Comparison of ENCODE assay signal across 24 cellular contexts in the genomic region with DNA sequence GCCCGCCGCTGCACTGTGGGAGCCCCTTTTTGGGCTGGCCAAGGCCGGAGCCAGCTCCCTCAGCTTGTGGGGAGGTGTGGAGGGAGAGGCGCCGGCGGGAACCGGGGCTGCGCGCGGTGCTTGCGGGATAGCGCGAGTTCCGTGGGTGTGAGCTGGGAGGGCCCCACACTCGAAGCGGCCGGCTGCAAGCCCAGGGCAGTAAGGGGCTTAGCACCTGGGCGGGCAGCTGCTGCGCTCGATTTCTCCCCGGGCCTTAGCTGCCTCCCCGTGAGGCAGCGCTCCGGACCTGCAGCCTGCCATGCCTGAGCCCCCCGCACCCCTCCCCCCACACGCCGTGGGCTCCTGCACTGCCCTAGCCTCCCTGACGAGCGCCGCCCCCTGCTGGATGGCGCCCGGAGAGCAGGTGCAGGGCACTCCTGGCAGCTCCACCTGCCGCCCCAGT.
A peak's percentile ranks its signal among the peaks of the same experiment; 100 is the strongest.
DNase-seq lines count a peak whose midpoint lies in the region; ATAC-seq and TF ChIP-seq lines count a peak whose summit lies in the region.
"Had no signal": no experiment of that assay in that cellular context is flagged by ENCODE, and none has a peak within 500 bp of the region (broad histone marks: within the 10 kb centered on the region; RNA-seq: fewer than 3 reads in every experiment).

No MANE protein-coding gene starts in this region.

- intact Hi-C loops in activated CD4-positive, alpha-beta T cell treated with anti-CD3 and anti-CD28 coated beads for 36 hours (cut with DNase I, micrococcal nuclease), result no loop called here

- no peaks in the 10 kb centered on the region for H3K4me1 Mint-ChIP-seq in activated CD4-positive, alpha-beta T cell treated with anti-CD3 and anti-CD28 coated beads for 36 hours
- H3K4me1 Mint-ChIP-seq in WTC11 (no peaks in the 10 kb centered on the region), type B pancreatic cell (ENCODE audit: unreplicated experiment) (no peaks in the 10 kb centered on the region)
- H3K4me1 Mint-ChIP-seq: activated naive CD8-positive, alpha-beta T cell treated with anti-CD3 and anti-CD28 coated beads, Interleukin-2, amount 50 U/mL, for 24 hours; CD4-positive, CD25-positive, alpha-beta regulatory T cell; natural killer cell had no signal

- no peaks in the 10 kb centered on the region for H3K27me3 Mint-ChIP-seq in activated CD4-positive, alpha-beta T cell treated with anti-CD3 and anti-CD28 coated beads for 36 hours
- H3K27me3 Mint-ChIP-seq in WTC11 (ENCODE audit: low read depth) (no peaks in the 10 kb centered on the region), type B pancreatic cell (no peaks in the 10 kb centered on the region)
- H3K27me3 Mint-ChIP-seq: activated naive CD8-positive, alpha-beta T cell treated with anti-CD3 and anti-CD28 coated beads, Interleukin-2, amount 50 U/mL, for 24 hours; CD4-positive, CD25-positive, alpha-beta regulatory T cell had no signal

- peaks cover 8% of the 10 kb centered on the region for H3K9me3 Mint-ChIP-seq in activated CD4-positive, alpha-beta T cell treated with anti-CD3 and anti-CD28 coated beads for 36 hours (ENCODE audit: low read depth)
- H3K9me3 Mint-ChIP-seq in WTC11 (peaks cover 18% of the 10 kb centered on the region), type B pancreatic cell (peaks cover 3% of the 10 kb centered on the region)

- no peak overlapping the region for H3K4me3 Mint-ChIP-seq in activated CD4-positive, alpha-beta T cell treated with anti-CD3 and anti-CD28 coated beads for 36 hours
- no peak overlapping the region for H3K4me3 Mint-ChIP-seq in WTC11
- no peak overlapping the region for H3K4me3 Mint-ChIP-seq in type B pancreatic cell
- H3K4me3 Mint-ChIP-seq: activated naive CD8-positive, alpha-beta T cell treated with anti-CD3 and anti-CD28 coated beads, Interleukin-2, amount 50 U/mL, for 24 hours; CD4-positive, CD25-positive, alpha-beta regulatory T cell; natural killer cell; T-helper 2 cell treated with Interferon-gamma antibody and Interleukin-4, amounts not matched to agents 5 μg/mL and 100 μg/mL, for 36 hours had no signal

- no peak overlapping the region for H3K27ac Mint-ChIP-seq in activated CD4-positive, alpha-beta T cell treated with anti-CD3 and anti-CD28 coated beads for 36 hours
- H3K27ac Mint-ChIP-seq in WTC11 (no peak overlapping the region), type B pancreatic cell (no peak overlapping the region)
- H3K27ac Mint-ChIP-seq: activated naive CD8-positive, alpha-beta T cell treated with anti-CD3 and anti-CD28 coated beads, Interleukin-2, amount 50 U/mL, for 24 hours; CD4-positive, CD25-positive, alpha-beta regulatory T cell; natural killer cell; T-helper 2 cell treated with Interferon-gamma antibody and Interleukin-4, amounts not matched to agents 5 μg/mL and 100 μg/mL, for 36 hours had no signal

- POLR2A ChIA-PET in activated CD4-positive, alpha-beta T cell treated with anti-CD3 and anti-CD28 coated beads for 36 hours (lab: Charles Lee), result interaction anchor here (0.6 kb wide), 1 partner anchor 808 kb away, joined by 6 read pairs; no protein-coding TSS in a partner anchor
- POLR2A ChIA-PET in WTC11 (lab: Charles Lee), result no interaction called here

- TF ChIP-seq CTCF in WTC11 (IDR thresholded peaks at IDR 0.05) (peak; percentile 52; the same call in 1 of the 2 replicates), type B pancreatic cell (conservative IDR thresholded peaks at IDR 0.05) (peak; percentile 39)

- peak; percentile 7 for DNase-seq in activated CD4-positive, alpha-beta T cell treated with anti-CD3 and anti-CD28 coated beads for 36 hours
- DNase-seq in activated CD4-positive, alpha-beta T cell treated with anti-CD3 and anti-CD28 coated beads, Interleukin-2, amount 50 U/mL, for 48 hours, result no peak
- DNase-seq in WTC11 (ENCODE audit: low spot score) (peak; percentile 78), islet precursor cell (peak; percentile 65), type B pancreatic cell (ENCODE audit: extremely low spot score, unreplicated experiment) (no peak), NCI-H1694 treated with DMSO at 0.1 percent for 48 hours (lab: John Stamatoyannopoulos, UW) (no peak)
- no peak for DNase-seq in activated naive CD4-positive, alpha-beta T cell (lab: John Stamatoyannopoulos, UW)
- DNase-seq: activated CD4-positive, alpha-beta T cell treated with anti-CD3 and anti-CD28 coated beads for 48 hours; activated CD8-positive, alpha-beta memory T cell treated with anti-CD3 and anti-CD28 coated beads for 24 hours; activated naive CD8-positive, alpha-beta T cell treated with anti-CD3 and anti-CD28 coated beads, Interleukin-2, amount 50 U/mL, for 24 hours; Calu3; CD4-positive, CD25-positive, alpha-beta regulatory T cell; effector CD4-positive, alpha-beta T cell; Kasumi-1; lower lobe of right lung; natural killer cell; NCI-H446; NCI-H774; ovary; retina; stimulated activated naive CD4-positive, alpha-beta T cell had no signal

- H3K36me3 Mint-ChIP-seq in activated CD4-positive, alpha-beta T cell treated with anti-CD3 and anti-CD28 coated beads for 36 hours (ENCODE audit: low read depth), result no peaks in the 10 kb centered on the region
- H3K36me3 Mint-ChIP-seq in WTC11 (peaks cover 6% of the 10 kb centered on the region), type B pancreatic cell (no peaks in the 10 kb centered on the region)
- H3K36me3 Mint-ChIP-seq: CD4-positive, CD25-positive, alpha-beta regulatory T cell had no signal

- CTCF ChIA-PET in activated CD4-positive, alpha-beta T cell treated with anti-CD3 and anti-CD28 coated beads for 36 hours (lab: Charles Lee), result no interaction called here
- CTCF ChIA-PET in WTC11 (lab: Charles Lee), result interaction anchor here (0.6 to 1.8 kb wide), 13 partner anchors 10 to 338 kb away, joined by 3 to 46 read pairs (median 4); no protein-coding TSS in a partner anchor

- no peak for ATAC-seq in activated CD4-positive, alpha-beta T cell treated with anti-CD3 and anti-CD28 coated beads for 36 hours
- ATAC-seq in WTC11 (peak; percentile 99), HG02610 (IDR thresholded peaks at IDR 0.05; ENCODE audit: unreplicated experiment) (no peak)
- ATAC-seq: activated naive CD8-positive, alpha-beta T cell treated with anti-CD3 and anti-CD28 coated beads, Interleukin-2, amount 50 U/mL, for 24 hours; mucosa of descending colon; natural killer cell had no signal

TF ChIP-seq in WTC11, 78 proteins besides CTCF, POLR2A, EP300 and RAD21:
- TF ChIP-seq, protein P1, sequence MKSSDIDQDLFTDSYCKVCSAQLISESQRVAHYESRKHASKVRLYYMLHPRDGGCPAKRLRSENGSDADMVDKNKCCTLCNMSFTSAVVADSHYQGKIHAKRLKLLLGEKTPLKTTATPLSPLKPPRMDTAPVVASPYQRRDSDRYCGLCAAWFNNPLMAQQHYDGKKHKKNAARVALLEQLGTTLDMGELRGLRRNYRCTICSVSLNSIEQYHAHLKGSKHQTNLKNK (CRISPR knock-in tag; IDR thresholded peaks at IDR 0.05), result no peak
- TF ChIP-seq ZNF219 (CRISPR knock-in tag; IDR thresholded peaks at IDR 0.05; ENCODE audit: borderline replicate concordance), result 0 out of 2 replicates have a peak, but pooled peaks have one; percentile 25
- no peak for TF ChIP-seq NR3C1 (CRISPR knock-in tag; conservative IDR thresholded peaks at IDR 0.05; ENCODE audit: low read depth)
- TF ChIP-seq, protein P2, sequence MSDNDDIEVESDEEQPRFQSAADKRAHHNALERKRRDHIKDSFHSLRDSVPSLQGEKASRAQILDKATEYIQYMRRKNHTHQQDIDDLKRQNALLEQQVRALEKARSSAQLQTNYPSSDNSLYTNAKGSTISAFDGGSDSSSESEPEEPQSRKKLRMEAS (CRISPR knock-in tag; IDR thresholded peaks at IDR 0.05), result peak; percentile 19; the same call in 1 of the 2 replicates
- TF ChIP-seq, protein P3, sequence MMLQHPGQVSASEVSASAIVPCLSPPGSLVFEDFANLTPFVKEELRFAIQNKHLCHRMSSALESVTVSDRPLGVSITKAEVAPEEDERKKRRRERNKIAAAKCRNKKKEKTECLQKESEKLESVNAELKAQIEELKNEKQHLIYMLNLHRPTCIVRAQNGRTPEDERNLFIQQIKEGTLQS (CRISPR knock-in tag; conservative IDR thresholded peaks at IDR 0.05), result no peak
- TF ChIP-seq, protein P4, sequence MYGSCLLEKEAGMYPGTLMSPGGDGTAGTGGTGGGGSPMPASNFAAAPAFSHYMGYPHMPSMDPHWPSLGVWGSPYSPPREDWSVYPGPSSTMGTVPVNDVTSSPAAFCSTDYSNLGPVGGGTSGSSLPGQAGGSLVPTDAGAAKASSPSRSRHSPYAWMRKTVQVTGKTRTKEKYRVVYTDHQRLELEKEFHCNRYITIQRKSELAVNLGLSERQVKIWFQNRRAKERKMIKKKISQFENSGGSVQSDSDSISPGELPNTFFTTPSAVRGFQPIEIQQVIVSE (CRISPR knock-in tag; IDR thresholded peaks at IDR 0.05; ENCODE audit: borderline replicate concordance), result no peak
- TF ChIP-seq ZNF138 (CRISPR knock-in tag; conservative IDR thresholded peaks at IDR 0.05), result no peak
TF ChIP-seq in WTC11: peak in this region for 2.

Comparison
In these comparisons a context has a peak if more than half of its experiments do, and no peak if none do; other contexts are left out.
1. DNase-seq: peak in activated CD4-positive, alpha-beta T cell treated with anti-CD3 and anti-CD28 coated beads for 36 hours (single experiment), WTC11 (single experiment) and islet precursor cell (single experiment); none in activated CD4-positive, alpha-beta T cell treated with anti-CD3 and anti-CD28 coated beads, Interleukin-2, amount 50 U/mL, for 48 hours (0 of 2), type B pancreatic cell (single experiment), NCI-H1694 treated with DMSO at 0.1 percent for 48 hours (single experiment) and activated naive CD4-positive, alpha-beta T cell (0 of 4).